In the genomic region with DNA sequence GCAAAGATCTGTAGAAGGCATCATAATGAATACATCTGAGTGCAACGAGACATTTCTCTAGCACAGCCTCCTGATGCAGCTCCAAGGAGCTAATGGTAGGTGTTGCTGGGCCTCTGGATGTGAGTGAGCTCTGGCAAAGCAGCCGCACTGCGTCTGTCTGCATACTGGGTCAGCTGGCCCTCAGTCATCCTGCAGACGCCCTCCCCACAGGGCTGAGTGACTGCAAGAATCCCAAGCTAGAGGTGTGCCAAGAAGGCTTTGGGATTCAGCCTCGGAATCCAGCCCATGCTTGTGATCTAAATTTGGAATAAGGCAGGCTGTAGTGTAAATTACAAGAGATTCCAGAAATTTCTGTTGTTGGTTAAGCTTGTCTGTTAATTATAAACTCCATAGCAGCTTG, we compare ENCODE assay signal across 10 cellular contexts. TPM values are rescaled to one million over a fixed set of nuclear protein-coding genes. Genes with fewer than 3 reads are reported as not detected.
DNase-seq lines count a peak whose midpoint lies in the region; ATAC-seq, FAIRE-seq and TF ChIP-seq lines count a peak whose summit lies in the region.
"Had no signal": no experiment of that assay in that cellular context is flagged by ENCODE, and none has a peak within 500 bp of the region (broad histone marks: within the 10 kb centered on the region; RNA-seq: fewer than 3 reads in every experiment).

No MANE protein-coding gene starts in this region.

- no peak overlapping the region for H2AFZ ChIP-seq in HepG2 (ENCODE audit: low read length)

- H3K4me3 Mint-ChIP-seq in CD4-positive, CD25-positive, alpha-beta regulatory T cell: peak overlapping the region; percentile 45 to 77 (median 54)

- peaks cover 56% of the 10 kb centered on the region for H3K4me1 ChIP-seq in CD4-positive, CD25-positive, alpha-beta regulatory T cell (ENCODE audit: control insufficient read depth, insufficient read depth, low read length, poor library complexity, severe bottlenecking)
- peaks cover 80% of the 10 kb centered on the region for H3K4me1 ChIP-seq in left ventricle myocardium inferior
- no peaks in the 10 kb centered on the region for H3K4me1 ChIP-seq in HepG2 (ENCODE audit: insufficient read depth, low read length)

- no peak overlapping the region for H3K4me2 ChIP-seq in HepG2 (ENCODE audit: low read depth, low read length)

- H3K9ac ChIP-seq in HepG2 (ENCODE audit: insufficient read depth, low read depth, low read length): no peak overlapping the region

- H3K9me3 Mint-ChIP-seq in CD4-positive, CD25-positive, alpha-beta regulatory T cell: peaks cover 0 to 8% (median 3%) of the 10 kb centered on the region in 7 donors

- H3K27me3 Mint-ChIP-seq in CD4-positive, CD25-positive, alpha-beta regulatory T cell: no peaks in the 10 kb centered on the region

- 89% methylated on average over 5 of the region's 5 CpGs for WGBS in HepG2 (ENCODE audit: low lambda C conversion rate)

- peaks cover 52% of the 10 kb centered on the region for H3K36me3 Mint-ChIP-seq in CD4-positive, CD25-positive, alpha-beta regulatory T cell

- no peak overlapping the region for H3K4me3 ChIP-seq in CD4-positive, CD25-positive, alpha-beta regulatory T cell (ENCODE audit: low read depth, low read length)
- H3K4me3 ChIP-seq in left ventricle myocardium inferior (no peak overlapping the region), HepG2 (replicated peaks in 1 of 3; ENCODE audit: insufficient read depth in 1 of 3, low read depth in 2 of 3, low read length in 3 of 3) (no peak overlapping the region)

- H3K4me1 Mint-ChIP-seq in CD4-positive, CD25-positive, alpha-beta regulatory T cell: peaks cover 30 to 84% (median 69%) of the 10 kb centered on the region in 4 donors

- TF ChIP-seq EP300 in HepG2 (IDR thresholded peaks at IDR 0.05; ENCODE audit: low read depth in 2 of 2, low read length in 2 of 2): no peak
- TF ChIP-seq EP300 in HepG2 (CRISPR knock-in tag; IDR thresholded peaks at IDR 0.05; ENCODE audit: borderline replicate concordance): no peak

- FAIRE-seq in HepG2 (lab: Jason Lieb, UNC): no peak

- TF ChIP-seq RAD21 in HepG2 (CRISPR knock-in tag; IDR thresholded peaks at IDR 0.05): no peak

- no peak for TF ChIP-seq POLR2A in HepG2 (IDR thresholded peaks at IDR 0.05; ENCODE audit: insufficient read depth in 1 of 2, low read depth in 2 of 2, low read length in 2 of 2)

- no peak for ATAC-seq in CD4-positive, CD25-positive, alpha-beta regulatory T cell (ENCODE audit: low read depth in 2 of 2)
- no peak for ATAC-seq in GM18870 (IDR thresholded peaks at IDR 0.05; ENCODE audit: unreplicated experiment)
- no peak for ATAC-seq in HepG2
- no peak for ATAC-seq in GM21381 (IDR thresholded peaks at IDR 0.05; ENCODE audit: unreplicated experiment)

- H3K27me3 ChIP-seq in CD4-positive, CD25-positive, alpha-beta regulatory T cell (ENCODE audit: control insufficient read depth, insufficient read depth, low read length): no peaks in the 10 kb centered on the region
- H3K27me3 ChIP-seq in left ventricle myocardium inferior (ENCODE audit: low read depth): no peaks in the 10 kb centered on the region
- H3K27me3 ChIP-seq in HepG2 (ENCODE audit: control insufficient read depth in 1 of 2, insufficient read depth in 2 of 2, low read length in 2 of 2): no peaks in the 10 kb centered on the region

- in situ Hi-C loops in HepG2 (cut with HindIII; ENCODE audit: extremely low pct_ligation_motif_present, low pct_unique_long_range_greater_than_20kb): no loop called here

- TF ChIP-seq CTCF in left ventricle myocardium inferior (IDR thresholded peaks at IDR 0.05; ENCODE audit: borderline replicate concordance) (no peak), HepG2 (CRISPR knock-in tag; IDR thresholded peaks at IDR 0.05) (no peak)

- POLR2A ChIA-PET in HepG2 (lab: Yijun Ruan, JAX): no interaction called here

- H3K27ac ChIP-seq in CD4-positive, CD25-positive, alpha-beta regulatory T cell (ENCODE audit: insufficient read depth, low read length, poor library complexity, severe bottlenecking): peak overlapping the region; percentile 91
- peak overlapping the region; percentile 74 for H3K27ac ChIP-seq in angular gyrus (ENCODE audit: low read depth, low read length)
- H3K27ac ChIP-seq in left ventricle myocardium inferior (replicated peaks): peak overlapping the region; percentile 84
- no peak overlapping the region for H3K27ac ChIP-seq in HepG2 (ENCODE audit: extremely low read length, insufficient read depth, low read length)

- intact Hi-C loops in left ventricle myocardium inferior (cut with micrococcal nuclease) (no loop called here), HepG2 (cut with micrococcal nuclease; ENCODE audit: unreplicated experiment) (no loop called here)

- no peak for DNase-seq in CD4-positive, CD25-positive, alpha-beta regulatory T cell
- DNase-seq in left ventricle myocardium inferior (peak; percentile 63), putamen (ENCODE audit: low spot score) (peak; percentile 25), HepG2 (ENCODE audit: low spot score) (no peak), NCI-H2107 treated with DMSO at 0.1 percent for 48 hours (lab: John Stamatoyannopoulos, UW; ENCODE audit: unreplicated experiment) (no peak)
- DNase-seq: NCI-H1048, SW 1271 had no signal

- no peaks in the 10 kb centered on the region for H3K79me2 ChIP-seq in HepG2 (ENCODE audit: insufficient read depth, low read length)

- no peaks in the 10 kb centered on the region for H4K20me1 ChIP-seq in HepG2 (ENCODE audit: insufficient read depth, low read length)

- peaks cover 33% of the 10 kb centered on the region for H3K36me3 ChIP-seq in CD4-positive, CD25-positive, alpha-beta regulatory T cell (ENCODE audit: control insufficient read depth, insufficient read depth, low read length)
- H3K36me3 ChIP-seq in left ventricle myocardium inferior: peaks cover 38% of the 10 kb centered on the region
- peaks cover 0 to 4% of the 10 kb centered on the region in 2 experiments; a peak in 2 of 5 replicates for H3K36me3 ChIP-seq in HepG2 (replicated peaks in 1 of 2; ENCODE audit: control insufficient read depth in 1 of 2, insufficient read depth in 2 of 2, low read length in 2 of 2)

- no TSS peak for BruUV-seq in HepG2 (replicated peaks; lab: Mats Ljungman, UMichigan)

- H3K27ac Mint-ChIP-seq in CD4-positive, CD25-positive, alpha-beta regulatory T cell: peak overlapping the region; percentile 97 to 100 (median 99)

- CTCF ChIA-PET in HepG2 (lab: Yijun Ruan, JAX; ENCODE audit: low intra/inter-chr PET ratio, low total read pairs): no interaction called here

- H3K9me3 ChIP-seq in CD4-positive, CD25-positive, alpha-beta regulatory T cell (ENCODE audit: control insufficient read depth in 2 of 2, low read length in 2 of 2): no peaks in the 10 kb centered on the region
- H3K9me3 ChIP-seq in left ventricle myocardium inferior (replicated peaks): no peaks in the 10 kb centered on the region
- H3K9me3 ChIP-seq in HepG2 (ENCODE audit: low read length): no peaks in the 10 kb centered on the region

TF ChIP-seq in HepG2, 621 proteins besides CTCF, POLR2A, EP300 and RAD21 (continues in another document):
- TF ChIP-seq CC2D1A (CRISPR knock-in tag; IDR thresholded peaks at IDR 0.05) (no peak), ATF5 (CRISPR knock-in tag; IDR thresholded peaks at IDR 0.05; ENCODE audit: low read depth) (no peak)
- TF ChIP-seq, protein P1, sequence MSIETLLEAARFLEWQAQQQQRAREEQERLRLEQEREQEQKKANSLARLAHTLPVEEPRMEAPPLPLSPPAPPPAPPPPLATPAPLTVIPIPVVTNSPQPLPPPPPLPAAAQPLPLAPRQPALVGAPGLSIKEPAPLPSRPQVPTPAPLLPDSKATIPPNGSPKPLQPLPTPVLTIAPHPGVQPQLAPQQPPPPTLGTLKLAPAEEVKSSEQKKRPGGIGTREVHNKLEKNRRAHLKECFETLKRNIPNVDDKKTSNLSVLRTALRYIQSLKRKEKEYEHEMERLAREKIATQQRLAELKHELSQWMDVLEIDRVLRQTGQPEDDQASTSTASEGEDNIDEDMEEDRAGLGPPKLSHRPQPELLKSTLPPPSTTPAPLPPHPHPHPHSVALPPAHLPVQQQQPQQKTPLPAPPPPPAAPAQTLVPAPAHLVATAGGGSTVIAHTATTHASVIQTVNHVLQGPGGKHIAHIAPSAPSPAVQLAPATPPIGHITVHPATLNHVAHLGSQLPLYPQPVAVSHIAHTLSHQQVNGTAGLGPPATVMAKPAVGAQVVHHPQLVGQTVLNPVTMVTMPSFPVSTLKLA (IDR thresholded peaks at IDR 0.05): no peak

RNA-seq across cellular contexts. Expression of gene HERC3, which starts 18.5 kb away (rescaled TPM):
- 91.4 TPM for total RNA-seq in CD4-positive, CD25-positive, alpha-beta regulatory T cell
- polyA plus RNA-seq in CD4-positive, CD25-positive, alpha-beta regulatory T cell: 10 to 100 TPM; 35.4 to 60.2 (median 49.7) TPM
- 56.8 TPM for total RNA-seq in left ventricle myocardium inferior
- total RNA-seq in HepG2 (2016; rRNA removed; fragmentation: Illumina TruSeq; extraction: Trizol): 3.8 and 6.7 TPM in 2 replicates
- 0.81 and 1.2 TPM in 2 replicates for total RNA-seq in HepG2 (2016; cell fraction: cytosol; rRNA removed; fragmentation: Illumina TruSeq; extraction: Trizol; ENCODE audit: low read depth)
- total RNA-seq in HepG2 (2016; cell fraction: insoluble cytoplasmic fraction; rRNA removed; fragmentation: Illumina TruSeq; extraction: Trizol): 4.1 and 5.9 TPM in 2 replicates
- 1.00 and 1.6 TPM in 2 replicates for total RNA-seq in HepG2 (2016; cell fraction: membrane; rRNA removed; fragmentation: Illumina TruSeq; extraction: Trizol)
- total RNA-seq in HepG2 (2016; cell fraction: nucleus; rRNA removed; fragmentation: Illumina TruSeq; extraction: Trizol): 7.4 and 9.5 TPM in 2 replicates
- 6.2 and 6.3 TPM in 2 replicates for polyA plus RNA-seq in HepG2 (2011; rRNA removed)
- 3.8 and 4.9 TPM in 2 replicates for polyA plus RNA-seq in HepG2 (2011; cell fraction: cytosol; rRNA removed)
- polyA plus RNA-seq in HepG2 (2011; cell fraction: nucleus; rRNA removed): 8.0 and 10.5 TPM in 2 replicates
- polyA plus RNA-seq in HepG2 (2012): 6.4 and 7.6 TPM in 2 replicates
- polyA plus RNA-seq in HepG2 (2016; cell fraction: cytosol; fragmentation: Illumina TruSeq; extraction: Trizol; ENCODE audit: low read depth): 0.03 and 0.10 TPM in 2 replicates
- 4.7 and 5.0 TPM in 2 replicates for polyA plus RNA-seq in HepG2 (2016; cell fraction: insoluble cytoplasmic fraction; fragmentation: Illumina TruSeq; extraction: Trizol; ENCODE audit: low read depth)
- 0.27 and 0.36 TPM in 2 replicates for polyA plus RNA-seq in HepG2 (2016; cell fraction: membrane; fragmentation: Illumina TruSeq; extraction: Trizol; ENCODE audit: low read depth)
- polyA plus RNA-seq in HepG2 (2016; cell fraction: nucleus; fragmentation: Illumina TruSeq; extraction: Trizol; ENCODE audit: insufficient read depth, low read depth): 3.5 and 3.7 TPM in 2 replicates
- polyA minus RNA-seq in HepG2 (2011; rRNA and poly(A)+ RNA removed; ENCODE audit: low replicate concordance): 14.8 and 17.3 TPM in 2 replicates
- polyA minus RNA-seq in HepG2 (2011; cell fraction: cytosol; rRNA and poly(A)+ RNA removed): 5.1 and 5.4 TPM in 2 replicates
- 30.5 and 33.1 TPM in 2 replicates for polyA minus RNA-seq in HepG2 (2011; cell fraction: nucleus; rRNA and poly(A)+ RNA removed)

Comparison
In these comparisons a context has a peak if more than half of its experiments do, and no peak if none do; other contexts are left out.
1. DNase-seq: peak in left ventricle myocardium inferior (single experiment) and putamen (single experiment); none in CD4-positive, CD25-positive, alpha-beta regulatory T cell (0 of 3), HepG2 (single experiment) and NCI-H2107 treated with DMSO at 0.1 percent for 48 hours (single experiment).